ENCODE assay signal across 1 cellular context in genomic region chr2:191917967-191918651, GRCh38.
TF ChIP-seq lines count a peak whose summit lies in the region.

No MANE protein-coding gene starts in this region.

TF ChIP-seq in GM23338, 12 proteins besides CTCF, POLR2A, EP300 and RAD21 (continued from another document):
- TF ChIP-seq ZNF462 (CRISPR knock-in tag; IDR thresholded peaks at IDR 0.05), result no peak
- no peak for TF ChIP-seq STAT1 (IDR thresholded peaks at IDR 0.05; ENCODE audit: unreplicated experiment)
- TF ChIP-seq POLR2AphosphoS5 (IDR thresholded peaks at IDR 0.05; ENCODE audit: low read depth), result no peak
